Comparison of ENCODE assay signal across 20 cellular contexts in the genomic region with DNA sequence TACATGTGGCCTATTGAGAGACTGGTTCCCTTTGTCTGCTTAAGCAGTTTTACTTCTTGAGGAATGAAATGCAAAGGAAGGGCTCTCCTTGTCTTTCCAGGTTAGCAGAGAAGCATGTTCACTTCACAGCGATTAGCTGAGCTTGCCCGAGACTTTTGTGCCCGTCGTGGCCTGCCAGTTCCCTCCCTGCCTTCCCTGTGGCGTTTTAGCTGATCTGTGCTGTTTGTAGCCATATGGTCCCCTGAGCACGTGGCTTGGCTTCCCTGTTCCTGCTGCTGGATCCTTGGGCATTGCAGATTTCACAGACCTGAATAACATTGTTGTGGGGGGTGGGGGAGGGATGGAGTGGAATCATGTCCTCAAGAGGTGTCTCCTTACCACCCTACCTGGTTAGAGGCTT.
DNase-seq lines count a peak whose midpoint lies in the region; ATAC-seq and TF ChIP-seq lines count a peak whose summit lies in the region.
"Had no signal": no experiment of that assay in that cellular context is flagged by ENCODE, and none has a peak within 500 bp of the region (broad histone marks: within the 10 kb centered on the region; RNA-seq: fewer than 3 reads in every experiment).

No MANE protein-coding gene starts in this region.

- H3F3A ChIP-seq in neural progenitor cell (ENCODE audit: low read depth): peaks cover 6% of the 10 kb centered on the region

- H3K4me1 Mint-ChIP-seq in neural progenitor cell (no peaks in the 10 kb centered on the region), natural killer cell (peaks cover 22 to 31% of the 10 kb centered on the region in 2 donors)

- TF ChIP-seq CTCF in neural progenitor cell (IDR thresholded peaks at IDR 0.05): no peak
- TF ChIP-seq CTCF in RWPE1 (conservative IDR thresholded peaks at IDR 0.05; ENCODE audit: low read depth): no peak
- no peak for TF ChIP-seq CTCF in natural killer cell (IDR thresholded peaks at IDR 0.05)

- H3K4me3 Mint-ChIP-seq in neural progenitor cell (no peak overlapping the region), natural killer cell (no peak overlapping the region)
- H3K4me3 Mint-ChIP-seq: activated naive CD4-positive, alpha-beta T cell treated with anti-CD3 and anti-CD28 coated beads for 36 hours; stimulated activated memory B cell treated with anti-CD40 and anti-IgM and Interleukin-4, amounts not matched to agents 10 μg/mL and 1 μg/mL and 100 μg/mL, for 72 hours had no signal

- H3K9me3 Mint-ChIP-seq in neural progenitor cell (peaks cover 21% of the 10 kb centered on the region), natural killer cell (peaks cover 0 to 7% of the 10 kb centered on the region in 2 donors)
- H3K9me3 Mint-ChIP-seq: IgD-negative memory B cell; stimulated activated memory B cell treated with anti-CD40 and anti-IgM and Interleukin-4, amounts not matched to agents 10 μg/mL and 1 μg/mL and 100 μg/mL, for 72 hours had no signal

- intact Hi-C loops in natural killer cell (cut with micrococcal nuclease): no loop called here

- H3K27ac ChIP-seq in neural progenitor cell (peak overlapping the region; percentile 72), RWPE1 (no peak overlapping the region)
- H3K27ac ChIP-seq: C4-2B, cardiac muscle cell, heart left ventricle, suprapubic skin had no signal

- peaks cover 24% of the 10 kb centered on the region for H3K4me1 ChIP-seq in neural progenitor cell

- H3K79me2 ChIP-seq in neural progenitor cell (ENCODE audit: low read depth): peaks cover 53% of the 10 kb centered on the region

- H3K36me3 ChIP-seq in neural progenitor cell: peaks cover 15% of the 10 kb centered on the region

- no peaks in the 10 kb centered on the region for H3K27me3 ChIP-seq in neural progenitor cell
- H3K27me3 ChIP-seq: cardiac muscle cell, heart left ventricle, suprapubic skin had no signal

- DNase-seq in D341Med (ENCODE audit: low spot score) (peak; percentile 76), NCI-H2171 (lab: John Stamatoyannopoulos, UW) (peak; percentile 84), cerebellar cortex (ENCODE audit: low spot score) (peak; percentile 97), neural progenitor cell (ENCODE audit: low spot score) (no peak), RWPE1 (ENCODE audit: low spot score) (no peak), natural killer cell (no peak)
- DNase-seq: activated CD4-positive, alpha-beta T cell treated with anti-CD3 and anti-CD28 coated beads for 48 hours; activated naive CD4-positive, alpha-beta T cell treated with anti-CD3 and anti-CD28 coated beads for 36 hours; dermis blood vessel endothelial cell; mesendoderm; NCI-H2107; NCI-H526 treated with DMSO at 0.1 percent for 48 hours; stimulated activated CD4-positive, alpha-beta T cell treated with anti-CD3 and anti-CD28 coated beads, Interleukin-4, amount 100 ng/mL, for 1 hour had no signal

- no peaks in the 10 kb centered on the region for H3K27me3 Mint-ChIP-seq in neural progenitor cell (ENCODE audit: insufficient read depth, low read depth)
- no peaks in the 10 kb centered on the region for H3K27me3 Mint-ChIP-seq in natural killer cell (ENCODE audit: low read depth in 2 of 2)
- H3K27me3 Mint-ChIP-seq: IgD-negative memory B cell; stimulated activated memory B cell treated with anti-CD40 and anti-IgM and Interleukin-4, amounts not matched to agents 10 μg/mL and 1 μg/mL and 100 μg/mL, for 72 hours had no signal

- no peak overlapping the region for H3K4me2 ChIP-seq in neural progenitor cell

- no peak overlapping the region for H3K9ac ChIP-seq in neural progenitor cell

- H3K9me3 ChIP-seq in neural progenitor cell (ENCODE audit: low read depth): no peaks in the 10 kb centered on the region
- H3K9me3 ChIP-seq: suprapubic skin had no signal

- H3K4me3 ChIP-seq in neural progenitor cell: no peak overlapping the region
- H3K4me3 ChIP-seq: cardiac muscle cell, heart left ventricle, suprapubic skin had no signal

- POLR2A ChIA-PET in RWPE1 (lab: Yijun Ruan, JAX; ENCODE audit: low non-redundant PET): no interaction called here

- H4K20me1 ChIP-seq in neural progenitor cell (ENCODE audit: low read depth): no peaks in the 10 kb centered on the region

- no peak overlapping the region for H2AFZ ChIP-seq in neural progenitor cell (replicated peaks)

- ATAC-seq in natural killer cell (no peak), GM19351 (IDR thresholded peaks at IDR 0.05; ENCODE audit: unreplicated experiment) (no peak)
- ATAC-seq: stimulated activated memory B cell treated with anti-CD40 and anti-IgM and Interleukin-4, amounts not matched to agents 10 μg/mL and 1 μg/mL and 100 μg/mL, for 72 hours had no signal

- CTCF ChIA-PET in RWPE1 (lab: Yijun Ruan, JAX): no interaction called here

- no peak overlapping the region for H3K27ac Mint-ChIP-seq in neural progenitor cell
- no peak overlapping the region for H3K27ac Mint-ChIP-seq in natural killer cell
- H3K27ac Mint-ChIP-seq: activated naive CD4-positive, alpha-beta T cell treated with anti-CD3 and anti-CD28 coated beads for 36 hours; IgD-negative memory B cell; stimulated activated memory B cell treated with anti-CD40 and anti-IgM and Interleukin-4, amounts not matched to agents 10 μg/mL and 1 μg/mL and 100 μg/mL, for 72 hours had no signal

- H3K36me3 Mint-ChIP-seq in neural progenitor cell: peaks cover 51% of the 10 kb centered on the region
- peaks cover 32% of the 10 kb centered on the region for H3K36me3 Mint-ChIP-seq in natural killer cell

Comparison
In these comparisons a context has a peak if more than half of its experiments do, and no peak if none do; other contexts are left out.
1. DNase-seq: peak in D341Med (single experiment), NCI-H2171 (single experiment) and cerebellar cortex (single experiment); none in neural progenitor cell (single experiment), RWPE1 (single experiment) and natural killer cell (single experiment).